In the genomic region with DNA sequence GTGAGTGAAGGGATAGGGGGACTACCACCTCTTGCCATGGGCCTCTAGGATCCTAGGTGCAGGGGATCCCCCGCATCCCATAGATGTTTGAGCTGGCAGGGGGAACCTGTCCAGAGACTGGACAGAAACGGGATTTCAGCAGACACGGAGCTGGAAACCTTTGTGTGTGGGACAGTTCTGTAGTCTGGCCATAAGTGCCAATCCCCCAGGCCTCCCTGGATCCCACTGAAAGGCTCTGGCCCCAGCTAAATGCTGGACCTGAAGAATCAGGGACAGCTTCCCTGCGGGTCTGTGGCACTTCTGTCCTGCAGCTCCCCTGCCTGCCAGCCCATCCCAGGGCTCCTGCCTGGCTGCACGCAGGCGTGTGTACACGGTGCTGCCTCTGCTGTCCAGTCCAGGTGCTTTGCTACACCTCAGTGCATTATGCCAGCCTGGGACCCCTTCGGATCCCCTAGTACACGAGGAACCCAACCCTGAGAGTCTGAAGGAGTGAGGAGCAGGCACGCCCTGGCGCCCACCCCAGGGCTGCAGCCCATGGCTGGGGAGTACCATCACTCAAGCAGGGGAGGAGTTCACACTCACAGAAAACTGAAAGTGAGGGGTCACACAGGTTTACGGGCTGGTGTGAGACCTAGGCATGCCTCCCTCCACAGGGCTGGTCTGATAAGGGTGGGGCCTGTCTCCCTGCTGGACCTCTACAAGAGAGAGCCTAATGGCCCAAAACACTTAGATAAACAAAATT, we compare ENCODE assay signal across 16 cellular contexts.
"Had no signal": no experiment of that assay in that cellular context is flagged by ENCODE, and none has a peak within 500 bp of the region (broad histone marks: within the 10 kb centered on the region; RNA-seq: fewer than 3 reads in every experiment).

No MANE protein-coding gene starts in this region.

- H3K27ac Mint-ChIP-seq: activated CD4-positive, alpha-beta T cell treated with anti-CD3 and anti-CD28 coated beads, Interleukin-2, amount 10 ng/mL, durations not matched to agents 7 days and 5 days; activated naive CD8-positive, alpha-beta T cell; activated T-cell treated with anti-CD3 and anti-CD28 coated beads, Interleukin-2, amount 50 U/mL, for 72 hours; natural killer cell treated with Interleukin-12 subunit alpha and Interleukin-12 subunit beta and Interleukin-15 and Interleukin-18, amount 100 ng/mL, for 72 hours had no signal

- H3K27me3 ChIP-seq: body of pancreas, esophagus squamous epithelium had no signal

- DNase-seq: activated CD4-positive, alpha-beta T cell treated with anti-CD3 and anti-CD28 coated beads, Interleukin-2, amount 10 ng/mL, durations not matched to agents 7 days and 5 days; activated CD8-positive, alpha-beta memory T cell treated with anti-CD3 and anti-CD28 coated beads, Interleukin-2, amount 50 U/mL, for 48 hours; activated gamma-delta T cell; activated T-cell treated with anti-CD3 and anti-CD28 coated beads, Interleukin-2, amount 50 U/mL, for 72 hours; amygdala; body of pancreas; central memory CD4-positive, alpha-beta T cell; esophagus squamous epithelium; hypothalamus; right cardiac atrium; small intestine; SW 1271 had no signal

- H3K27ac ChIP-seq: body of pancreas, coronary artery, esophagus squamous epithelium, prostate gland had no signal

- FAIRE-seq: small intestine had no signal

- H3K27me3 Mint-ChIP-seq: activated CD4-positive, alpha-beta T cell treated with anti-CD3 and anti-CD28 coated beads, Interleukin-2, amount 10 ng/mL, durations not matched to agents 7 days and 5 days; activated naive CD8-positive, alpha-beta T cell; natural killer cell treated with Interleukin-12 subunit alpha and Interleukin-12 subunit beta and Interleukin-15 and Interleukin-18, amount 100 ng/mL, for 72 hours had no signal

- H3K4me3 Mint-ChIP-seq: activated CD4-positive, alpha-beta T cell treated with anti-CD3 and anti-CD28 coated beads, Interleukin-2, amount 10 ng/mL, durations not matched to agents 7 days and 5 days; activated naive CD8-positive, alpha-beta T cell; activated T-cell treated with anti-CD3 and anti-CD28 coated beads, Interleukin-2, amount 50 U/mL, for 72 hours; natural killer cell treated with Interleukin-12 subunit alpha and Interleukin-12 subunit beta and Interleukin-15 and Interleukin-18, amount 100 ng/mL, for 72 hours had no signal

- H3K36me3 Mint-ChIP-seq: activated naive CD8-positive, alpha-beta T cell; natural killer cell treated with Interleukin-12 subunit alpha and Interleukin-12 subunit beta and Interleukin-15 and Interleukin-18, amount 100 ng/mL, for 72 hours had no signal

- ATAC-seq: activated T-cell treated with anti-CD3 and anti-CD28 coated beads, Interleukin-2, amount 50 U/mL, for 72 hours; body of pancreas had no signal

- H3K4me1 ChIP-seq: body of pancreas, esophagus squamous epithelium, prostate gland had no signal

- H3K36me3 ChIP-seq: esophagus squamous epithelium, prostate gland had no signal

- H3K4me1 Mint-ChIP-seq: activated CD4-positive, alpha-beta T cell treated with anti-CD3 and anti-CD28 coated beads, Interleukin-2, amount 10 ng/mL, durations not matched to agents 7 days and 5 days had no signal

- H3K4me3 ChIP-seq: body of pancreas, coronary artery, esophagus squamous epithelium, prostate gland had no signal

- H3K9me3 ChIP-seq: body of pancreas, esophagus squamous epithelium, prostate gland had no signal
